In the genomic region with DNA sequence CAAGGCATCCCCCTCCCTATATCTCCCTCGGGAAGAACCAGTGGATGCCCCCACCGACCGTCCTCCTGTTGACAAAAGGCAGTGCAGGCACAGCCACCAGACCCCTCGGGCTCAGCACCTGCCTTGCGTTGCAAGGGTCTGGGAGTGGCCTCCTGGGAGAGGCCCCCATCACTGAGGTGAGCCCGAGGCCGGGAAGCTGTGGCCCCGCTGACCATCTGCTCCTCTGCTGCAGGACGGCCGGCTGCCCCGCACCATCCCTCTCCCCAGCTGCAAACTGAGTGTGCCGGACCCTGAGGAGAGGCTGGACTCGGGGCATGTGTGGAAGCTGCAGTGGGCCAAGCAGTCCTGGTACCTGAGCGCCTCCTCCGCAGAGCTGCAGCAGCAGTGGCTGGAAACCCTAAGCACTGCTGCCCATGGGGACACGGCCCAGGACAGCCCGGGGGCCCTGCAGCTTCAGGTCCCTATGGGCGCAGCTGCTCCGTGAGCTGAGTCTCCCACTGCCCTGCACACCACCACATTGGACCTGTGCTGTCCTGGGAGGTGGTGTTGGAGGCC, we compare ENCODE assay signal across 27 cellular contexts. TPM values are rescaled to one million over a fixed set of nuclear protein-coding genes. Genes with fewer than 3 reads are reported as not detected.
DNase-seq lines count a peak whose midpoint lies in the region; ATAC-seq and TF ChIP-seq lines count a peak whose summit lies in the region.
"Had no signal": no experiment of that assay in that cellular context is flagged by ENCODE, and none has a peak within 500 bp of the region (broad histone marks: within the 10 kb centered on the region; RNA-seq: fewer than 3 reads in every experiment).

No MANE protein-coding gene starts in this region.

- H3K4me3 Mint-ChIP-seq in activated CD4-positive, alpha-beta memory T cell treated with anti-CD3 and anti-CD28 coated beads for 36 hours, result no peak overlapping the region
- no peak overlapping the region for H3K4me3 Mint-ChIP-seq in activated CD4-positive, alpha-beta memory T cell treated with anti-CD3 and anti-CD28 coated beads, Interleukin-2, amount 10 ng/mL, durations not matched to agents 7 days and 5 days
- H3K4me3 Mint-ChIP-seq in T-helper 17 cell, result no peak overlapping the region
- H3K4me3 Mint-ChIP-seq: B cell, GM23338, HFFc6 had no signal

- peak overlapping the region; percentile 23 for H3K27ac Mint-ChIP-seq in activated CD4-positive, alpha-beta memory T cell treated with anti-CD3 and anti-CD28 coated beads for 36 hours
- no peak overlapping the region for H3K27ac Mint-ChIP-seq in activated CD4-positive, alpha-beta memory T cell treated with anti-CD3 and anti-CD28 coated beads, Interleukin-2, amount 10 ng/mL, durations not matched to agents 7 days and 5 days
- H3K27ac Mint-ChIP-seq in T-helper 17 cell, result peak overlapping the region; percentile 83
- H3K27ac Mint-ChIP-seq: B cell, GM23338, HFFc6 had no signal

- no peak for TF ChIP-seq CTCF in neutrophil (IDR thresholded peaks at IDR 0.05)

- no peak for DNase-seq in activated CD4-positive, alpha-beta memory T cell treated with anti-CD3 and anti-CD28 coated beads for 36 hours
- DNase-seq in activated CD4-positive, alpha-beta memory T cell treated with anti-CD3 and anti-CD28 coated beads, Interleukin-2, amount 10 ng/mL, durations not matched to agents 7 days and 5 days, result no peak
- no peak for DNase-seq in T-helper 17 cell
- DNase-seq in KBM-7, result no peak
- no peak for DNase-seq in DMS53 treated with DMSO at 0.1 percent for 48 hours (lab: John Stamatoyannopoulos, UW; ENCODE audit: unreplicated experiment)
- DNase-seq: DMS79, EL, GDM1, HFFc6, MV-4-11, NCI-H1105, NCI-H1436 treated with DMSO at 0.1 percent for 48 hours, NCI-H187 treated with DMSO at 0.1 percent for 48 hours, NCI-H446, NCI-H524 treated with DMSO at 0.1 percent for 48 hours, RPMI8226, SHP77 treated with DMSO at 0.1 percent for 48 hours had no signal

- H3K36me3 ChIP-seq in BLaER1 (peaks cover 34% of the 10 kb centered on the region), neutrophil (peaks cover 79% of the 10 kb centered on the region)
- H3K36me3 ChIP-seq: HAP-1 had no signal

- no peaks in the 10 kb centered on the region for H3K27me3 Mint-ChIP-seq in activated CD4-positive, alpha-beta memory T cell treated with anti-CD3 and anti-CD28 coated beads for 36 hours
- no peaks in the 10 kb centered on the region for H3K27me3 Mint-ChIP-seq in activated CD4-positive, alpha-beta memory T cell treated with anti-CD3 and anti-CD28 coated beads, Interleukin-2, amount 10 ng/mL, durations not matched to agents 7 days and 5 days
- H3K27me3 Mint-ChIP-seq in T-helper 17 cell, result no peaks in the 10 kb centered on the region
- H3K27me3 Mint-ChIP-seq: B cell had no signal

- ATAC-seq in T-helper 17 cell, result no peak
- ATAC-seq: GM12878, GM23338 had no signal

- H3K4me2 ChIP-seq in BLaER1, result peak overlapping the region; percentile 92
- H3K4me2 ChIP-seq: GM23338 had no signal

- in situ Hi-C loops in KBM-7 (cut with MboI; ENCODE audit: low pct_unique_long_range_greater_than_20kb, low sequenced_read_pairs), result no loop called here

- H3K27me3 ChIP-seq in BLaER1 (no peaks in the 10 kb centered on the region), neutrophil (no peaks in the 10 kb centered on the region)

- H3K9me3 Mint-ChIP-seq in activated CD4-positive, alpha-beta memory T cell treated with anti-CD3 and anti-CD28 coated beads for 36 hours, result no peaks in the 10 kb centered on the region
- no peaks in the 10 kb centered on the region for H3K9me3 Mint-ChIP-seq in activated CD4-positive, alpha-beta memory T cell treated with anti-CD3 and anti-CD28 coated beads, Interleukin-2, amount 10 ng/mL, durations not matched to agents 7 days and 5 days
- H3K9me3 Mint-ChIP-seq: GM23338, HFFc6 had no signal

- no peaks in the 10 kb centered on the region for H4K20me1 ChIP-seq in BLaER1

- intact Hi-C loops in activated CD4-positive, alpha-beta memory T cell treated with anti-CD3 and anti-CD28 coated beads for 36 hours (cut with micrococcal nuclease), result no loop called here

- peaks cover 21% of the 10 kb centered on the region for H3K36me3 Mint-ChIP-seq in activated CD4-positive, alpha-beta memory T cell treated with anti-CD3 and anti-CD28 coated beads for 36 hours
- peaks cover 56% of the 10 kb centered on the region for H3K36me3 Mint-ChIP-seq in activated CD4-positive, alpha-beta memory T cell treated with anti-CD3 and anti-CD28 coated beads, Interleukin-2, amount 10 ng/mL, durations not matched to agents 7 days and 5 days (ENCODE audit: low read depth)
- peaks cover 9% of the 10 kb centered on the region for H3K36me3 Mint-ChIP-seq in T-helper 17 cell (ENCODE audit: low read depth)

- H3K9me3 ChIP-seq in BLaER1 (no peaks in the 10 kb centered on the region), T-helper 17 cell (ENCODE audit: control insufficient read depth, low read length, poor library complexity, severe bottlenecking) (no peaks in the 10 kb centered on the region), neutrophil (no peaks in the 10 kb centered on the region)
- H3K9me3 ChIP-seq: HAP-1 had no signal

- peak overlapping the region; percentile 24; the same call in 1 of the 2 replicates for H3K9ac ChIP-seq in BLaER1

- H3K27ac ChIP-seq in BLaER1 (peak overlapping the region; percentile 85), neutrophil (peak overlapping the region; percentile 95)
- H3K27ac ChIP-seq: 22Rv1 had no signal

- H3K4me1 Mint-ChIP-seq in activated CD4-positive, alpha-beta memory T cell treated with anti-CD3 and anti-CD28 coated beads for 36 hours (ENCODE audit: low read depth), result peaks cover 42% of the 10 kb centered on the region
- peaks cover 18% of the 10 kb centered on the region for H3K4me1 Mint-ChIP-seq in activated CD4-positive, alpha-beta memory T cell treated with anti-CD3 and anti-CD28 coated beads, Interleukin-2, amount 10 ng/mL, durations not matched to agents 7 days and 5 days
- H3K4me1 Mint-ChIP-seq in T-helper 17 cell, result peaks cover 29% of the 10 kb centered on the region

- H3K4me3 ChIP-seq in BLaER1 (no peak overlapping the region), neutrophil (ENCODE audit: low read depth in 1 of 2, low read length in 1 of 2) (no peak overlapping the region)
- H3K4me3 ChIP-seq: GM12878, GM23338, HAP-1, K562 had no signal

- CTCF ChIA-PET in activated CD4-positive, alpha-beta memory T cell treated with anti-CD3 and anti-CD28 coated beads for 36 hours (lab: Charles Lee), result no interaction called here
- CTCF ChIA-PET in activated CD4-positive, alpha-beta memory T cell treated with anti-CD3 and anti-CD28 coated beads, Interleukin-2, amount 10 ng/mL, durations not matched to agents 7 days and 5 days (lab: Charles Lee), result no interaction called here

- H3K4me1 ChIP-seq in BLaER1, result peaks cover 99% of the 10 kb centered on the region
- peaks cover 100% of the 10 kb centered on the region in 2 experiments for H3K4me1 ChIP-seq in neutrophil (ENCODE audit: control insufficient read depth in 1 of 2, insufficient read depth in 1 of 2, low read depth in 1 of 2, low read length in 1 of 2)
- H3K4me1 ChIP-seq: HAP-1 had no signal

- POLR2A ChIA-PET in activated CD4-positive, alpha-beta memory T cell treated with anti-CD3 and anti-CD28 coated beads for 36 hours (lab: Charles Lee), result no interaction called here
- POLR2A ChIA-PET in activated CD4-positive, alpha-beta memory T cell treated with anti-CD3 and anti-CD28 coated beads, Interleukin-2, amount 10 ng/mL, durations not matched to agents 7 days and 5 days (lab: Charles Lee), result no interaction called here

RNA-seq across cellular contexts. Expression of gene SUSD3, which starts 23.3 kb away (rescaled TPM):
- 10 to 100 TPM; 67.0 to 72.8 TPM for total RNA-seq in activated CD4-positive, alpha-beta memory T cell treated with anti-CD3 and anti-CD28 coated beads for 36 hours
- 10 to 100 TPM; 69.6 to 71.4 TPM for total RNA-seq in activated CD4-positive, alpha-beta memory T cell treated with anti-CD3 and anti-CD28 coated beads, Interleukin-2, amount 10 ng/mL, durations not matched to agents 7 days and 5 days
- total RNA-seq in T-helper 17 cell, result 10 to 100 TPM; 47.2 to 62.3 TPM
- total RNA-seq: LHCN-M2, MCF 10A had no signal
